In genomic region chr17:7988750-7989178, GRCh38 we compare ENCODE assay signal across 1 cellular context.
A peak's percentile ranks its signal among the peaks of the same experiment; 100 is the strongest.
TF ChIP-seq lines count a peak whose summit lies in the region.

No MANE protein-coding gene starts in this region.

TF ChIP-seq in K562, 482 proteins besides CTCF, POLR2A, EP300 and RAD21:
- TF ChIP-seq NR4A1 (CRISPR knock-in tag; IDR thresholded peaks at IDR 0.05) (no peak), NR4A1 (tag; IDR thresholded peaks at IDR 0.05) (no peak), ZFX (CRISPR knock-in tag; IDR thresholded peaks at IDR 0.05) (peak; percentile 24; the same call in 1 of the 2 replicates), MAZ (CRISPR knock-in tag; conservative IDR thresholded peaks at IDR 0.05 in 1 of 2, IDR thresholded peaks at IDR 0.05 in 1 of 2) (0 out of 4 replicates have a peak, but pooled peaks of 1 of the 2 experiments have one; percentile 26), MNT (conservative IDR thresholded peaks at IDR 0.05) (peak; percentile 43 to 56; a peak in 3 of 4 replicates), L3MBTL2 (IDR thresholded peaks at IDR 0.05) (0 out of 2 replicates have a peak, but pooled peaks have one; percentile 34), CBX5 (IDR thresholded peaks at IDR 0.05; ENCODE audit: borderline replicate concordance, low read depth) (no peak), USF2 (CRISPR knock-in tag; IDR thresholded peaks at IDR 0.05) (peak; percentile 29; the same call in 1 of the 2 replicates), BHLHE40 (IDR thresholded peaks at IDR 0.05; ENCODE audit: low read length) (0 out of 2 replicates have a peak, but pooled peaks have one; percentile 24), POU5F1 (IDR thresholded peaks at IDR 0.05; ENCODE audit: borderline replicate concordance, low read depth, low read length, partially characterized antibody) (no peak), NFE2L1 (tag; IDR thresholded peaks at IDR 0.05; ENCODE audit: borderline replicate concordance, low read depth) (no peak), RBFOX2 (IDR thresholded peaks at IDR 0.05; ENCODE audit: low read depth, low read length) (no peak), SMC3 (conservative IDR thresholded peaks at IDR 0.05; ENCODE audit: insufficient read depth, low read depth, low read length) (peak; percentile 35; the same call in 1 of the 2 replicates), MYC (IDR thresholded peaks at IDR 0.05; ENCODE audit: low read depth, low read length) (peak; percentile 60; the same call in 1 of the 2 replicates), MYC (CRISPR knock-in tag; IDR thresholded peaks at IDR 0.05; ENCODE audit: borderline replicate concordance, low read depth) (no peak), MLLT1 (IDR thresholded peaks at IDR 0.05) (no peak), THRB (CRISPR knock-in tag; conservative IDR thresholded peaks at IDR 0.05) (no peak)
- TF ChIP-seq, protein P1, sequence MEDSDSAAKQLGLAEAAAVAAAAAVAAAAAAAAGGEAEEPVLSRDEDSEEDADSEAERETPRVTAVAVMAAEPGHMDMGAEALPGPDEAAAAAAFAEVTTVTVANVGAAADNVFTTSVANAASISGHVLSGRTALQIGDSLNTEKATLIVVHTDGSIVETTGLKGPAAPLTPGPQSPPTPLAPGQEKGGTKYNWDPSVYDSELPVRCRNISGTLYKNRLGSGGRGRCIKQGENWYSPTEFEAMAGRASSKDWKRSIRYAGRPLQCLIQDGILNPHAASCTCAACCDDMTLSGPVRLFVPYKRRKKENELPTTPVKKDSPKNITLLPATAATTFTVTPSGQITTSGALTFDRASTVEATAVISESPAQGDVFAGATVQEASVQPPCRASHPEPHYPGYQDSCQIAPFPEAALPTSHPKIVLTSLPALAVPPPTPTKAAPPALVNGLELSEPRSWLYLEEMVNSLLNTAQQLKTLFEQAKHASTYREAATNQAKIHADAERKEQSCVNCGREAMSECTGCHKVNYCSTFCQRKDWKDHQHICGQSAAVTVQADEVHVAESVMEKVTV (CRISPR knock-in tag; IDR thresholded peaks at IDR 0.05) = peak; percentile 54
